Comparison of ENCODE assay signal across 15 cellular contexts in genomic region chr9:107131108-107131799, GRCh38.
DNase-seq lines count a peak whose midpoint lies in the region; ATAC-seq and TF ChIP-seq lines count a peak whose summit lies in the region.
"Had no signal": no experiment of that assay in that cellular context is flagged by ENCODE, and none has a peak within 500 bp of the region (broad histone marks: within the 10 kb centered on the region; RNA-seq: fewer than 3 reads in every experiment).

No MANE protein-coding gene starts in this region.

- no peak overlapping the region for H3K4me3 Mint-ChIP-seq in neural crest cell

- no peaks in the 10 kb centered on the region for H3K27me3 Mint-ChIP-seq in neural crest cell (ENCODE audit: low read depth)

- no peaks in the 10 kb centered on the region for H3K9me3 ChIP-seq in RWPE2 (ENCODE audit: severe bottlenecking)
- H3K9me3 ChIP-seq: BLaER1 treated with 17β-estradiol and CSF1 and Interleukin-3, amounts not matched to agents 10 nM and 100 nM; heart left ventricle had no signal

- no peaks in the 10 kb centered on the region for H3K27me3 ChIP-seq in RWPE2 (ENCODE audit: insufficient read depth, poor library complexity, severe bottlenecking)
- H3K27me3 ChIP-seq: BLaER1 treated with 17β-estradiol and CSF1 and Interleukin-3, amounts not matched to agents 10 nM and 100 nM had no signal

- peak; percentile 57 for DNase-seq in DMS79 (lab: John Stamatoyannopoulos, UW)
- DNase-seq in NCI-H1417 (lab: John Stamatoyannopoulos, UW): peak; percentile 50 to 90 (median 72)
- no peak for DNase-seq in RWPE2 (ENCODE audit: low spot score)
- no peak for DNase-seq in neural crest cell (ENCODE audit: low read depth, low spot score)
- no peak for DNase-seq in sciatic nerve (ENCODE audit: low spot score)
- no peak for DNase-seq in DMS114 treated with DMSO at 0.1 percent for 48 hours (lab: John Stamatoyannopoulos, UW; ENCODE audit: unreplicated experiment)
- DNase-seq in activated gamma-delta T cell treated with Interleukin-2 at 50 U/mL for 16 hours: no peak
- DNase-seq: effector memory CD4-positive, alpha-beta T cell; NCI-H2029; stimulated activated CD4-positive, alpha-beta T cell treated with anti-CD3 and anti-CD28 coated beads, Interleukin-2, amount 100 ng/mL, for 48 hours; stimulated activated naive CD4-positive, alpha-beta T cell had no signal

- H3K36me3 ChIP-seq in RWPE2 (ENCODE audit: low read depth): no peaks in the 10 kb centered on the region
- H3K36me3 ChIP-seq: BLaER1 treated with 17β-estradiol and CSF1 and Interleukin-3, amounts not matched to agents 10 nM and 100 nM; heart left ventricle had no signal

- TF ChIP-seq CTCF in RWPE2 (IDR thresholded peaks at IDR 0.05; ENCODE audit: poor library complexity, severe bottlenecking) (no peak), neural crest cell (conservative IDR thresholded peaks at IDR 0.05) (no peak)

- H3K27ac ChIP-seq in RWPE2 (ENCODE audit: poor library complexity, severe bottlenecking): no peak overlapping the region
- H3K27ac ChIP-seq: BLaER1 treated with 17β-estradiol and CSF1 and Interleukin-3, amounts not matched to agents 10 nM and 100 nM; heart left ventricle; parathyroid adenoma had no signal

- H3K4me3 ChIP-seq in RWPE2 (ENCODE audit: severe bottlenecking): no peak overlapping the region
- H3K4me3 ChIP-seq: BLaER1 treated with 17β-estradiol and CSF1 and Interleukin-3, amounts not matched to agents 10 nM and 100 nM; heart left ventricle had no signal

- H3K27ac Mint-ChIP-seq in neural crest cell (ENCODE audit: unreplicated experiment): peak overlapping the region; percentile 87

- no peaks in the 10 kb centered on the region for H3K9me3 Mint-ChIP-seq in neural crest cell

- no peaks in the 10 kb centered on the region for H3K36me3 Mint-ChIP-seq in neural crest cell (ENCODE audit: low read depth)

- ATAC-seq in RWPE2 (ENCODE audit: low read depth) (0 out of 3 replicates have a peak, but pooled peaks have one; percentile 21), sciatic nerve (no peak), HG02973 (IDR thresholded peaks at IDR 0.05; ENCODE audit: unreplicated experiment) (no peak)
- ATAC-seq: heart left ventricle had no signal

- intact Hi-C loops in sciatic nerve (cut with DNase I): no loop called here

- H3K4me1 ChIP-seq in RWPE2 (ENCODE audit: insufficient read depth, poor library complexity, severe bottlenecking): no peaks in the 10 kb centered on the region
- H3K4me1 ChIP-seq: heart left ventricle, parathyroid adenoma had no signal

- H3K4me1 Mint-ChIP-seq in neural crest cell: peaks cover 7% of the 10 kb centered on the region

Comparison
In these comparisons a context has a peak if more than half of its experiments do, and no peak if none do; other contexts are left out.
1. DNase-seq: peak in DMS79 (single experiment) and NCI-H1417 (3 of 3); none in RWPE2 (single experiment), neural crest cell (single experiment), sciatic nerve (single experiment), DMS114 treated with DMSO at 0.1 percent for 48 hours (single experiment) and activated gamma-delta T cell treated with Interleukin-2 at 50 U/mL for 16 hours (single experiment).